ENCODE assay signal across 9 cellular contexts in the genomic region with DNA sequence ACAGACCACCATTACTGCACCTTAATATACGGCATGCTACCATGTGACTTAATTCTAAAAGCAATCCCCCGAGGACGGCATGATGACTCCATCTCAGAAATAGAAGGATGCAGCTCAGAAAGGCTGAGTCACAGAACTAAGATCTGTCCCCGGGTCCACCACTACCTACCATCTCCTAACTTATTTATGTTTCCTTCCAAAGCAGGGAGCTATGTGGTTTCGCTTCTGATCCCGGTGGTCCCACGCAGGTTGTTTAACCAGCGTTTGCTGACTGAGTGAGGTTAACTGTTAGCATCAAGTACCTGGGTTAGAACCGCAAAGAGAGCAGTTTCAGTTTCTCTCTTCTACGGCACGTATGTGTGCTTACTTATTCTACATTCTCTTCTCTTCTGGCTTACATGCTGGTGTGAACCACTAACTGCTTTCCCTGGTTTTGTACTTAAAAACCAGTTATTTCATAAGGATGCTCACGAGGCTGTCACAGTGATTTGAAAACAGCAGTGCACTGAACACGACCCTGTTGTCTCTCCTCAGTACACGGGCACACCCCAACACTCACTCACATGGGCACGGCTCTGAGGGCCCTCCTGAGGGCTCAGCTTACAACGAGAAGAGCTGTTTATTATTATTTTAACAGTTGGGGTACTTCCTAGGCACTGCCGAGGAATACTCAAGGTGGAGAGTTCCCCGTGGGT.
DNase-seq lines count a peak whose midpoint lies in the region; ATAC-seq and TF ChIP-seq lines count a peak whose summit lies in the region.
"Had no signal": no experiment of that assay in that cellular context is flagged by ENCODE, and none has a peak within 500 bp of the region (broad histone marks: within the 10 kb centered on the region; RNA-seq: fewer than 3 reads in every experiment).

No MANE protein-coding gene starts in this region.

- peaks cover 3 to 74% (median 60%) of the 10 kb centered on the region in 11 experiments; a peak in 17 of 22 replicates for H4K20me1 ChIP-seq in BLaER1 treated with 17β-estradiol and CSF1 and Interleukin-3, amounts not matched to agents 10 nM and 100 nM

- ATAC-seq in GM19438 (IDR thresholded peaks at IDR 0.05; ENCODE audit: low read depth, unreplicated experiment), result peak; percentile 60
- peak; percentile 54 for ATAC-seq in HG03460 (IDR thresholded peaks at IDR 0.05; ENCODE audit: unreplicated experiment)

- peaks cover 0 to 6% (median 0%) of the 10 kb centered on the region in 11 experiments; a peak in 1 of 22 replicates for H3K27me3 ChIP-seq in BLaER1 treated with 17β-estradiol and CSF1 and Interleukin-3, amounts not matched to agents 10 nM and 100 nM
- no peaks in the 10 kb centered on the region for H3K27me3 ChIP-seq in muscle layer of duodenum (ENCODE audit: low read depth, low read length)
- no peaks in the 10 kb centered on the region for H3K27me3 ChIP-seq in colonic mucosa

- DNase-seq in activated T-cell treated with anti-CD3 and anti-CD28 coated beads for 24 hours (ENCODE audit: low read depth) (peak; percentile 68), putamen (ENCODE audit: low spot score) (no peak), 8988T (no peak), colonic mucosa (no peak)

- peak overlapping the region in 10 of 11 experiments; percentile 23 to 73 (median 57); a peak in 18 of 22 replicates for H3K9ac ChIP-seq in BLaER1 treated with 17β-estradiol and CSF1 and Interleukin-3, amounts not matched to agents 10 nM and 100 nM
- H3K9ac ChIP-seq in colonic mucosa (ENCODE audit: low read depth in 2 of 2, low read length in 2 of 2), result peak overlapping the region in 1 of 2 donors; percentile 21

- intact Hi-C loops in colonic mucosa (cut with DNase I), result no loop called here

- peak overlapping the region in 9 of 11 experiments; percentile 39 to 78 (median 56); a peak in 18 of 22 replicates for H3K27ac ChIP-seq in BLaER1 treated with 17β-estradiol and CSF1 and Interleukin-3, amounts not matched to agents 10 nM and 100 nM
- H3K27ac ChIP-seq in muscle layer of duodenum (ENCODE audit: low read length), result peak overlapping the region; percentile 27
- no peak overlapping the region for H3K27ac ChIP-seq in colonic mucosa
- H3K27ac ChIP-seq: cardiac muscle cell had no signal

- peak overlapping the region in 9 of 10 experiments; percentile 5 to 55 (median 18); a peak in 13 of 20 replicates for H3K4me3 ChIP-seq in BLaER1 treated with 17β-estradiol and CSF1 and Interleukin-3, amounts not matched to agents 10 nM and 100 nM
- H3K4me3 ChIP-seq in muscle layer of duodenum (ENCODE audit: low read depth in 1 of 2, low read length in 2 of 2) (peak overlapping the region; percentile 2 to 66), colonic mucosa (no peak overlapping the region)
- H3K4me3 ChIP-seq: cardiac muscle cell had no signal

- no peak for TF ChIP-seq CTCF in colonic mucosa (IDR thresholded peaks at IDR 0.05)

- H3K4me2 ChIP-seq in BLaER1 treated with 17β-estradiol and CSF1 and Interleukin-3, amounts not matched to agents 10 nM and 100 nM, result peak overlapping the region; percentile 73 to 94 (median 88)

- H3K4me1 ChIP-seq in BLaER1 treated with 17β-estradiol and CSF1 and Interleukin-3, amounts not matched to agents 10 nM and 100 nM, result peaks cover 79 to 93% (median 90%) of the 10 kb centered on the region in 10 experiments
- H3K4me1 ChIP-seq in muscle layer of duodenum (ENCODE audit: control insufficient read depth in 1 of 2, insufficient read depth in 2 of 2, low read length in 2 of 2) (peaks cover 12 to 18% of the 10 kb centered on the region in 2 donors), colonic mucosa (no peaks in the 10 kb centered on the region)

- H3K36me3 ChIP-seq in BLaER1 treated with 17β-estradiol and CSF1 and Interleukin-3, amounts not matched to agents 10 nM and 100 nM, result peaks cover 0 to 12% (median 0%) of the 10 kb centered on the region in 11 experiments; a peak in 5 of 22 replicates
- H3K36me3 ChIP-seq in muscle layer of duodenum (ENCODE audit: control insufficient read depth in 1 of 2, insufficient read depth in 2 of 2, low read length in 2 of 2), result no peaks in the 10 kb centered on the region
- H3K36me3 ChIP-seq in colonic mucosa, result no peaks in the 10 kb centered on the region
- H3K36me3 ChIP-seq: cardiac muscle cell had no signal

- H3K9me3 ChIP-seq in BLaER1 treated with 17β-estradiol and CSF1 and Interleukin-3, amounts not matched to agents 10 nM and 100 nM (replicated peaks in 1 of 11), result peaks cover 0 to 5% (median 0%) of the 10 kb centered on the region in 11 experiments; a peak in 2 of 22 replicates
- H3K9me3 ChIP-seq in muscle layer of duodenum (ENCODE audit: control insufficient read depth in 1 of 2, low read length in 2 of 2), result no peaks in the 10 kb centered on the region
- no peaks in the 10 kb centered on the region for H3K9me3 ChIP-seq in colonic mucosa
